Comparison of ENCODE assay signal across 31 cellular contexts in genomic region chr4:111210576-111210975, GRCh38.
"Had no signal": no experiment of that assay in that cellular context is flagged by ENCODE, and none has a peak within 500 bp of the region (broad histone marks: within the 10 kb centered on the region; RNA-seq: fewer than 3 reads in every experiment).

No MANE protein-coding gene starts in this region.

- H3K79me2 ChIP-seq: hepatocyte, parathyroid adenoma had no signal

- H3K9ac ChIP-seq: parathyroid adenoma had no signal

- H3K27ac ChIP-seq: adrenal gland, body of pancreas, colonic mucosa, gastroesophageal sphincter, hepatocyte, left ventricle myocardium inferior, parathyroid adenoma, psoas muscle, sigmoid colon, thyroid gland, upper lobe of right lung had no signal

- H2AFZ ChIP-seq: hepatocyte, parathyroid adenoma had no signal

- H3K4me3 ChIP-seq: adrenal gland, body of pancreas, colonic mucosa, gastroesophageal sphincter, hepatocyte, left ventricle myocardium inferior, lung, mucosa of descending colon, psoas muscle, sigmoid colon, smooth muscle cell, thyroid gland, upper lobe of right lung had no signal

- H3K4me1 ChIP-seq: adrenal gland, body of pancreas, colonic mucosa, gastroesophageal sphincter, left ventricle myocardium inferior, parathyroid adenoma, thyroid gland, upper lobe of right lung had no signal

- DNase-seq: activated CD4-positive, alpha-beta T cell treated with anti-CD3 and anti-CD28 coated beads for 4 hours; activated CD4-positive, alpha-beta T cell treated with anti-CD3 and anti-CD28 coated beads, Interleukin-2, amount 50 U/mL, for 4 hours; activated naive CD4-positive, alpha-beta T cell; activated T-cell treated with anti-CD3 and anti-CD28 coated beads for 4 hours; activated T-cell treated with anti-CD3 and anti-CD28 coated beads, Interleukin-2, amount 50 U/mL, for 72 hours; adrenal gland; aorta; body of pancreas; colonic mucosa; effector memory CD4-positive, alpha-beta T cell; erythroblast; islet precursor cell; left ventricle myocardium inferior; mesendoderm; mucosa of descending colon; naive B cell; occipital lobe; sigmoid colon; stimulated activated CD4-positive, alpha-beta T cell treated with anti-CD3 and anti-CD28 coated beads, Interleukin-1b, Interleukin-23, amount 100 ng/mL, for 48 hours; stimulated activated CD4-positive, alpha-beta T cell treated with anti-CD3 and anti-CD28 coated beads, Interleukin-4, amount 100 ng/mL, for 4 hours; stimulated activated CD8-positive, alpha-beta memory T cell treated with anti-CD3 and anti-CD28 coated beads, Interleukin-4, amount 100 ng/mL, for 48 hours; stimulated activated naive CD8-positive, alpha-beta T cell treated with anti-CD3 and anti-CD28 coated beads, Interleukin-15, amount 100 ng/mL, for 72 hours; substantia nigra; thyroid gland; upper lobe of right lung had no signal

- H3K27me3 ChIP-seq: adrenal gland, body of pancreas, colonic mucosa, gastroesophageal sphincter, hepatocyte, sigmoid colon, thyroid gland, upper lobe of right lung had no signal

- H3K36me3 ChIP-seq: adrenal gland, colonic mucosa, gastroesophageal sphincter, left ventricle myocardium inferior, sigmoid colon, thyroid gland, upper lobe of right lung had no signal

- H3K4me2 ChIP-seq: hepatocyte, smooth muscle cell had no signal

- H3K9me3 ChIP-seq: adrenal gland, body of pancreas, colonic mucosa, gastroesophageal sphincter, left ventricle myocardium inferior, mucosa of descending colon, psoas muscle, sigmoid colon, thyroid gland, upper lobe of right lung had no signal
